ENCODE assay signal across 1 cellular context in the genomic region with DNA sequence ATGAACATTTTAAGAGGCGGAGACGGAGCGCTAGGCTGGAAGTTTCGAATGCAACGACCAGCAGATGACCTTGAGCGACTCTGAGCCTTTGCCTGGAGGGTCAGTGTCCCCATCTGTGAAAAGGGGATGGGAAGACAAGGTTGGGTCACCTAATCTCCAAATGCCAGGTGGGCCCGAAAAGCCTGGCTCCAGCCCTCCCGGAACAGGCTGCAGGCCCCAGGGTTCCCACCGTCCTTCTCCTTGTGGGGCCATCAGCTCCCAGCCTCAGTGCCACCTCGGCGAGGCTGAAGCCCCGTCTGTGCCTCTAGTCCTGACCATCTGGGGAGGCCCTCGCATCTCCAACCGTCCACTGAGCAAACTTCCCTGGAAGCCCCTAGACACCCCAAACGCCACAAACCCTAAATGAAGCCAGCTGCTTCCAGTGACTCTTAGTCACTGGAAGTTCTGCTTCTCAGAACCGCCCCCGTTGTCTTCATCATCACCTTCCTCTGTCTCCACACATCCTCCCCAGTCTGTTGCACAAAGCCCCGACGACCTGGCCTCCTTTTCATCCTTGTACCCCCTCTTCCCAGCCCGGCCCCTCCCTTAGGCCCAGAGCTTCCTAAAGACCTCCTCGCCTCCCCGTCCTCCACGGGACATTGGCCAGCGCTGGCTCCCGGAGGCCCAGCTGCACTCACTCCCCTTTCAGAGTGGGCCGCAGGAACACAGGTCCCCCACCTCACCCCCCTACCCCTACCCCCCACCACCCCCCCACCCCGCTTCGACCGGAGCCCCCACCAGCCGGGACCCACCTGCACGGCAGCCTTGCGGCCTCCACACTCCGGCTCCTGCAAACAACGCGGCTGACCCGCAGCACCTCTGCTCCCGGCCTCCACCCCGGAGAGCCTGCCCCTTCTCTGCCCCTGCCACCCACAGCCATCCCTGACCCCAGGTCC.
TF ChIP-seq lines count a peak whose summit lies in the region.

No MANE protein-coding gene starts in this region.

TF ChIP-seq in liver, 16 proteins besides CTCF, POLR2A, EP300 and RAD21 (continued from another document):
- no peak for TF ChIP-seq JUND (IDR thresholded peaks at IDR 0.05)
- TF ChIP-seq FOXA2 (IDR thresholded peaks at IDR 0.05), result no peak
- TF ChIP-seq HNF4G (IDR thresholded peaks at IDR 0.05), result no peak
- no peak for TF ChIP-seq GABPA (IDR thresholded peaks at IDR 0.05 in 1 of 2, conservative IDR thresholded peaks at IDR 0.05 in 1 of 2)
